Comparison of ENCODE assay signal across 1 cellular context in the genomic region with DNA sequence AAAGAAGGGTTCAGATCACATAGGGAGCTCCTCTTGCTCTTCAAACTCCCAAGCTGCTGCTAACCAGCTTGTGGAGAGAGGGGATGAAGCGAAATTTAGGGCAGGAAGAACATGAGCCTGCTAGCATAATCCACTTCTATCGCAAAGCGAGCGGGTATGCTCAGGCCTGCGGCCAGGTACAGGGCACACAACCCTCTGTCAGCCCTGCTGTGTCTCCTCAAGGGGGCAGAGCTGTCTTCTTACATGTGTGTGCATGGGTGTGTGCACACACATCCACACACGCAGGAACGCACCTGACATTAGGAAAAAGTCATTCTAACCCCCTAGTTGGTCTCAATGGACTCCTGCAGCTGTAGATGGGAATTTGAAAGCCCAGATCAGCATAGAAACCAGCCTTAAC.
A peak's percentile ranks its signal among the peaks of the same experiment; 100 is the strongest.
TF ChIP-seq lines count a peak whose summit lies in the region.

No MANE protein-coding gene starts in this region.

TF ChIP-seq in liver, 16 proteins besides CTCF, POLR2A, EP300 and RAD21 (continued from another document):
- TF ChIP-seq, protein P1, sequence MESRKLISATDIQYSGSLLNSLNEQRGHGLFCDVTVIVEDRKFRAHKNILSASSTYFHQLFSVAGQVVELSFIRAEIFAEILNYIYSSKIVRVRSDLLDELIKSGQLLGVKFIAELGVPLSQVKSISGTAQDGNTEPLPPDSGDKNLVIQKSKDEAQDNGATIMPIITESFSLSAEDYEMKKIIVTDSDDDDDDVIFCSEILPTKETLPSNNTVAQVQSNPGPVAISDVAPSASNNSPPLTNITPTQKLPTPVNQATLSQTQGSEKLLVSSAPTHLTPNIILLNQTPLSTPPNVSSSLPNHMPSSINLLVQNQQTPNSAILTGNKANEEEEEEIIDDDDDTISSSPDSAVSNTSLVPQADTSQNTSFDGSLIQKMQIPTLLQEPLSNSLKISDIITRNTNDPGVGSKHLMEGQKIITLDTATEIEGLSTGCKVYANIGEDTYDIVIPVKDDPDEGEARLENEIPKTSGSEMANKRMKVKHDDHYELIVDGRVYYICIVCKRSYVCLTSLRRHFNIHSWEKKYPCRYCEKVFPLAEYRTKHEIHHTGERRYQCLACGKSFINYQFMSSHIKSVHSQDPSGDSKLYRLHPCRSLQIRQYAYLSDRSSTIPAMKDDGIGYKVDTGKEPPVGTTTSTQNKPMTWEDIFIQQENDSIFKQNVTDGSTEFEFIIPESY (IDR thresholded peaks at IDR 0.05), result no peak
- TF ChIP-seq HNF4A (conservative IDR thresholded peaks at IDR 0.05), result peak in 1 of 2 donors; percentile 5
